ENCODE assay signal across 30 cellular contexts in genomic region chr3:42865256-42865655, GRCh38. TPM values are rescaled to one million over a fixed set of nuclear protein-coding genes. Genes with fewer than 3 reads are reported as not detected.
"Had no signal": no experiment of that assay in that cellular context is flagged by ENCODE, and none has a peak within 500 bp of the region (broad histone marks: within the 10 kb centered on the region; RNA-seq: fewer than 3 reads in every experiment).

No MANE protein-coding gene starts in this region.

- H3K9me3 ChIP-seq: SJCRH30 had no signal

- DNase-seq: activated CD4-positive, alpha-beta T cell treated with anti-CD3 and anti-CD28 coated beads, Interleukin-2, amount 10 ng/mL, durations not matched to agents 24 days and 14 days; activated CD4-positive, alpha-beta T cell treated with anti-CD3 and anti-CD28 coated beads, Interleukin-2, amount 50 U/mL, for 4 hours; activated CD8-positive, alpha-beta memory T cell treated with anti-CD3 and anti-CD28 coated beads, Interleukin-2, amount 50 U/mL, for 4 hours; activated CD8-positive, alpha-beta T cell treated with anti-CD3 and anti-CD28 coated beads for 36 hours; activated effector memory CD4-positive, alpha-beta T cell treated with Interleukin-2 at 50 U/mL for 16 hours; activated naive CD4-positive, alpha-beta T cell treated with anti-CD3 and anti-CD28 coated beads, Interleukin-2, amount 10 ng/mL, durations not matched to agents 7 days and 5 days; activated naive CD8-positive, alpha-beta T cell treated with anti-CD3 and anti-CD28 coated beads, Interleukin-2, amount 50 U/mL, for 24 hours; activated T-cell treated with anti-CD3 and anti-CD28 coated beads, Interleukin-2, amount 50 U/mL, for 48 hours; anterior cingulate cortex; brain microvascular endothelial cell; central memory CD4-positive, alpha-beta T cell; Karpas-422; KBM-7; NCI-H1105; NCI-H1417 treated with DMSO at 0.1 percent for 48 hours; NCI-H187 treated with DMSO at 0.1 percent for 48 hours; NCI-H510A; NCI-H526; NCI-H774; SHP77; SJCRH30; T1000 had no signal

- H3K27ac ChIP-seq: brain microvascular endothelial cell, SJCRH30, SK-N-MC had no signal

- ATAC-seq: activated CD8-positive, alpha-beta T cell treated with anti-CD3 and anti-CD28 coated beads for 36 hours; activated naive CD8-positive, alpha-beta T cell treated with anti-CD3 and anti-CD28 coated beads, Interleukin-2, amount 50 U/mL, for 24 hours; Panc1 had no signal

- H3K4me1 Mint-ChIP-seq: activated CD4-positive, alpha-beta T cell treated with anti-CD3 and anti-CD28 coated beads, Interleukin-2, amount 10 ng/mL, durations not matched to agents 24 days and 14 days; activated naive CD4-positive, alpha-beta T cell treated with anti-CD3 and anti-CD28 coated beads, Interleukin-2, amount 10 ng/mL, durations not matched to agents 7 days and 5 days; activated naive CD8-positive, alpha-beta T cell treated with anti-CD3 and anti-CD28 coated beads, Interleukin-2, amount 50 U/mL, for 24 hours had no signal

- H3K9me3 Mint-ChIP-seq: activated CD8-positive, alpha-beta T cell treated with anti-CD3 and anti-CD28 coated beads for 36 hours; activated naive CD4-positive, alpha-beta T cell treated with anti-CD3 and anti-CD28 coated beads, Interleukin-2, amount 10 ng/mL, durations not matched to agents 7 days and 5 days; activated naive CD8-positive, alpha-beta T cell treated with anti-CD3 and anti-CD28 coated beads, Interleukin-2, amount 50 U/mL, for 24 hours had no signal

- H3K27ac Mint-ChIP-seq: activated CD4-positive, alpha-beta T cell treated with anti-CD3 and anti-CD28 coated beads, Interleukin-2, amount 10 ng/mL, durations not matched to agents 24 days and 14 days; activated CD8-positive, alpha-beta T cell treated with anti-CD3 and anti-CD28 coated beads for 36 hours; activated naive CD4-positive, alpha-beta T cell treated with anti-CD3 and anti-CD28 coated beads, Interleukin-2, amount 10 ng/mL, durations not matched to agents 7 days and 5 days; activated naive CD8-positive, alpha-beta T cell; activated naive CD8-positive, alpha-beta T cell treated with anti-CD3 and anti-CD28 coated beads, Interleukin-2, amount 50 U/mL, for 24 hours had no signal

- H3K27me3 ChIP-seq: brain microvascular endothelial cell, SJCRH30 had no signal

- H3K4me1 ChIP-seq: SJCRH30 had no signal

- H3K36me3 ChIP-seq: brain microvascular endothelial cell, SJCRH30 had no signal

- H3K36me3 Mint-ChIP-seq: activated naive CD4-positive, alpha-beta T cell treated with anti-CD3 and anti-CD28 coated beads, Interleukin-2, amount 10 ng/mL, durations not matched to agents 7 days and 5 days; activated naive CD8-positive, alpha-beta T cell had no signal

- H3K4me3 Mint-ChIP-seq: activated CD4-positive, alpha-beta T cell treated with anti-CD3 and anti-CD28 coated beads, Interleukin-2, amount 10 ng/mL, durations not matched to agents 24 days and 14 days; activated CD8-positive, alpha-beta T cell treated with anti-CD3 and anti-CD28 coated beads for 36 hours; activated naive CD4-positive, alpha-beta T cell treated with anti-CD3 and anti-CD28 coated beads, Interleukin-2, amount 10 ng/mL, durations not matched to agents 7 days and 5 days; activated naive CD8-positive, alpha-beta T cell; activated naive CD8-positive, alpha-beta T cell treated with anti-CD3 and anti-CD28 coated beads, Interleukin-2, amount 50 U/mL, for 24 hours had no signal

- H3K4me3 ChIP-seq: SJCRH30, SK-N-MC had no signal

RNA-seq across cellular contexts. Expression of gene CYP8B1, which starts 10.4 kb away (rescaled TPM):
- total RNA-seq: activated CD4-positive, alpha-beta T cell treated with anti-CD3 and anti-CD28 coated beads, Interleukin-2, amount 10 ng/mL, durations not matched to agents 24 days and 14 days; activated CD8-positive, alpha-beta T cell treated with anti-CD3 and anti-CD28 coated beads for 36 hours; cerebellum; MCF 10A; RPMI7951; SJCRH30; T-helper 1 cell treated with Interleukin-12 subunit alpha and Interleukin-12 subunit beta and Interleukin-4 antibody, amounts not matched to agents 30 ng/mL and 1 ng/mL, for 36 hours; T-helper 2 cell treated with Interferon-gamma antibody and Interleukin-4, amounts not matched to agents 100 ng/mL and 5 ng/mL, for 36 hours had no signal

RNA-seq across cellular contexts. Expression of gene ZNF662, which starts 40.7 kb away (rescaled TPM):
- total RNA-seq: MCF 10A, SJCRH30 had no signal

RNA-seq across cellular contexts. Expression of gene ACKR2, which starts 56.0 kb away (rescaled TPM):
- total RNA-seq: cerebellum, RPMI7951, SJCRH30 had no signal
